Comparison of ENCODE assay signal across 14 cellular contexts in genomic region chr5:157651011-157651611, GRCh38. TPM values are rescaled to one million over a fixed set of nuclear protein-coding genes. Genes with fewer than 3 reads are reported as not detected.
DNase-seq lines count a peak whose midpoint lies in the region; ATAC-seq, FAIRE-seq and TF ChIP-seq lines count a peak whose summit lies in the region.
"Had no signal": no experiment of that assay in that cellular context is flagged by ENCODE, and none has a peak within 500 bp of the region (broad histone marks: within the 10 kb centered on the region; RNA-seq: fewer than 3 reads in every experiment).

No MANE protein-coding gene starts in this region.

- no peaks in the 10 kb centered on the region for H3K4me1 ChIP-seq in breast epithelium
- no peaks in the 10 kb centered on the region for H3K4me1 ChIP-seq in GM12878 (ENCODE audit: control insufficient read depth, insufficient read depth, low read length)
- no peaks in the 10 kb centered on the region for H3K4me1 ChIP-seq in mesendoderm (ENCODE audit: control insufficient read depth, low read depth, low read length)
- H3K4me1 ChIP-seq in urinary bladder (ENCODE audit: insufficient read depth), result no peaks in the 10 kb centered on the region
- H3K4me1 ChIP-seq: colonic mucosa had no signal

- in situ Hi-C loops in GM12878 (cut with MboI), result no loop called here

- DNase-seq in breast epithelium (ENCODE audit: low spot score in 2 of 2) (no peak), MCF 10A (ENCODE audit: unreplicated experiment) (no peak), GM12878 (ENCODE audit: low read depth, low spot score) (no peak), mesendoderm (no peak), NCI-H187 (lab: John Stamatoyannopoulos, UW) (no peak), superior temporal gyrus (ENCODE audit: extremely low spot score) (no peak)
- DNase-seq: GOT3, OCI-M1 had no signal

- H4K5ac ChIP-seq in mesendoderm (ENCODE audit: low read length), result no peak overlapping the region

- no peak overlapping the region for H3K23ac ChIP-seq in mesendoderm (ENCODE audit: low read length)

- no peak for TF ChIP-seq EP300 in GM12878 (IDR thresholded peaks at IDR 0.05; ENCODE audit: borderline replicate concordance in 1 of 2, control insufficient read depth in 1 of 2, low read depth in 2 of 2, low read length in 2 of 2)

- H3K9ac ChIP-seq in GM12878 (ENCODE audit: control insufficient read depth, insufficient read depth, low read length) (no peak overlapping the region), mesendoderm (ENCODE audit: low read length) (no peak overlapping the region)
- H3K9ac ChIP-seq: BLaER1 treated with 17β-estradiol and CSF1 and Interleukin-3, amounts not matched to agents 10 nM and 100 nM had no signal

- intact Hi-C loops in breast epithelium (cut with DNase I; ENCODE audit: low total_unique reads), result no loop called here
- intact Hi-C loops in MCF 10A (cut with micrococcal nuclease), result no loop called here
- intact Hi-C loops in GM12878 (cut with micrococcal nuclease; ENCODE audit: unreplicated experiment), result loop anchor here (5.0 kb wide), 1 partner anchor 79 kb away; no protein-coding TSS in a partner anchor

- ATAC-seq in GM12878, result no peak
- ATAC-seq in GM21526 (IDR thresholded peaks at IDR 0.05; ENCODE audit: low FRiP score, unreplicated experiment), result no peak
- ATAC-seq: K562 had no signal

- TF ChIP-seq RAD21 in GM12878 (IDR thresholded peaks at IDR 0.05; ENCODE audit: insufficient read depth, low read depth, low read length), result no peak

- no peak overlapping the region for H3K4ac ChIP-seq in mesendoderm (ENCODE audit: low read depth, low read length)

- RAD21 ChIA-PET in GM12878 (lab: Charles Lee; ENCODE audit: unreplicated experiment), result interaction anchor here (1.1 to 1.2 kb wide), 2 partner anchors 46 to 80 kb away, joined by 3 to 5 read pairs; no protein-coding TSS in a partner anchor

- 88% methylated on average over 31 of the region's 33 CpGs for WGBS in GM12878 (ENCODE audit: insufficient coverage, insufficient replicate concordance, low lambda C conversion rate, missing lambda C conversion rate)
- WGBS in mesendoderm (ENCODE audit: extremely low coverage, insufficient coverage, low lambda C conversion rate), result no CpG with 5 or more reads among the region's 33 CpGs
- 75% methylated on average over 33 of the region's 33 CpGs for WGBS in urinary bladder

- no peak overlapping the region for H3K4me3 Mint-ChIP-seq in MCF 10A (ENCODE audit: unreplicated experiment)

- TF ChIP-seq CTCF in breast epithelium (IDR thresholded peaks at IDR 0.05) (no peak), MCF 10A (IDR thresholded peaks at IDR 0.05; ENCODE audit: unreplicated experiment) (no peak), GM12878 (IDR thresholded peaks at IDR 0.05 in 2 of 3, conservative IDR thresholded peaks at IDR 0.05 in 1 of 3; ENCODE audit: control insufficient read depth in 2 of 3, extremely low read depth in 1 of 3, insufficient read depth in 1 of 3, low read depth in 3 of 3, low read length in 3 of 3) (no peak)

- H3K36me3 ChIP-seq in breast epithelium (no peaks in the 10 kb centered on the region), GM12878 (ENCODE audit: control insufficient read depth in 2 of 2, insufficient read depth in 2 of 2, low read length in 1 of 2) (no peaks in the 10 kb centered on the region), mesendoderm (ENCODE audit: control insufficient read depth, insufficient read depth, low read length) (no peaks in the 10 kb centered on the region), urinary bladder (ENCODE audit: insufficient read depth) (no peaks in the 10 kb centered on the region)
- H3K36me3 ChIP-seq: colonic mucosa had no signal

- no peak overlapping the region for H4K8ac ChIP-seq in mesendoderm (ENCODE audit: low read depth, low read length)

- no peak overlapping the region for H3K18ac ChIP-seq in mesendoderm (ENCODE audit: low read length)

- no peak overlapping the region for H3K27ac Mint-ChIP-seq in MCF 10A (ENCODE audit: low read depth, unreplicated experiment)

- no peak overlapping the region for H3K4me2 ChIP-seq in GM12878 (ENCODE audit: control insufficient read depth, insufficient read depth)
- H3K4me2 ChIP-seq in mesendoderm (ENCODE audit: low read length), result no peak overlapping the region
- H3K4me2 ChIP-seq: BLaER1 treated with 17β-estradiol and CSF1 and Interleukin-3, amounts not matched to agents 10 nM and 100 nM had no signal

- H3K27ac ChIP-seq in breast epithelium, result no peak overlapping the region
- H3K27ac ChIP-seq in GM12878 (ENCODE audit: control insufficient read depth, insufficient read depth), result no peak overlapping the region
- no peak overlapping the region for H3K27ac ChIP-seq in mesendoderm (ENCODE audit: low read depth, low read length)
- no peak overlapping the region for H3K27ac ChIP-seq in urinary bladder (ENCODE audit: low read depth)
- H3K27ac ChIP-seq: BLaER1 treated with 17β-estradiol and CSF1 and Interleukin-3, amounts not matched to agents 10 nM and 100 nM; colonic mucosa had no signal

- H3K56ac ChIP-seq in mesendoderm (ENCODE audit: low read length), result peak overlapping the region; percentile 45

- H2BK15ac ChIP-seq in mesendoderm (replicated peaks; ENCODE audit: low read depth), result no peak overlapping the region

- no peak for TF ChIP-seq POLR2A in breast epithelium (IDR thresholded peaks at IDR 0.05)
- no peak for TF ChIP-seq POLR2A in GM12878 (IDR thresholded peaks at IDR 0.05; ENCODE audit: low read depth, low read length)

- H3K27me3 ChIP-seq in breast epithelium, result no peaks in the 10 kb centered on the region
- H3K27me3 ChIP-seq in GM12878 (replicated peaks in 1 of 2; ENCODE audit: control insufficient read depth in 2 of 2, insufficient read depth in 2 of 2, low read length in 1 of 2), result no peaks in the 10 kb centered on the region
- no peaks in the 10 kb centered on the region for H3K27me3 ChIP-seq in mesendoderm (ENCODE audit: insufficient read depth, low read length, poor library complexity)
- H3K27me3 ChIP-seq: BLaER1 treated with 17β-estradiol and CSF1 and Interleukin-3, amounts not matched to agents 10 nM and 100 nM; colonic mucosa had no signal

- no peaks in the 10 kb centered on the region for H3K27me3 Mint-ChIP-seq in MCF 10A (ENCODE audit: insufficient read depth, unreplicated experiment)

- no peak overlapping the region for H2BK120ac ChIP-seq in mesendoderm (ENCODE audit: low read depth, low read length)

- H3K9me3 Mint-ChIP-seq in MCF 10A (ENCODE audit: unreplicated experiment), result peaks cover 18% of the 10 kb centered on the region

- no peaks in the 10 kb centered on the region for H4K20me1 ChIP-seq in GM12878 (ENCODE audit: control insufficient read depth, insufficient read depth)
- H4K20me1 ChIP-seq: BLaER1 treated with 17β-estradiol and CSF1 and Interleukin-3, amounts not matched to agents 10 nM and 100 nM had no signal

- no peak overlapping the region for H2BK5ac ChIP-seq in mesendoderm (ENCODE audit: low read length)

- no peaks in the 10 kb centered on the region for H3K79me1 ChIP-seq in mesendoderm (ENCODE audit: low read length)

- CTCF ChIA-PET in MCF 10A (lab: Yijun Ruan, JAX), result no interaction called here
- CTCF ChIA-PET in GM12878 (lab: Yijun Ruan, JAX), result interaction anchor here (0.9 to 1.6 kb wide), 5 partner anchors 54 to 181 kb away, joined by 3 to 6 read pairs (median 3); partner anchors contain the start of genes LSM11 and THG1L

- peaks cover 0 to 3% of the 10 kb centered on the region in 2 donors for H3K9me3 ChIP-seq in breast epithelium
- H3K9me3 ChIP-seq in GM12878 (replicated peaks; ENCODE audit: control insufficient read depth, insufficient read depth, low read length), result peaks cover 9% of the 10 kb centered on the region; the same call in 2 of the 3 replicates
- H3K9me3 ChIP-seq: colonic mucosa had no signal

- H3K4me1 Mint-ChIP-seq in MCF 10A (ENCODE audit: insufficient read depth, unreplicated experiment), result peaks cover 4% of the 10 kb centered on the region

- H3K36me3 Mint-ChIP-seq in MCF 10A (ENCODE audit: insufficient read depth, unreplicated experiment), result no peaks in the 10 kb centered on the region

- POLR2A ChIA-PET in MCF 10A (lab: Yijun Ruan, JAX), result interaction anchor here (0.5 to 0.6 kb wide), 2 partner anchors 91 to 104 kb away, joined by 3 read pairs; no protein-coding TSS in a partner anchor
- POLR2A ChIA-PET in GM12878 (lab: Charles Lee), result interaction anchor here (1.5 kb wide), 1 partner anchor 55 kb away, joined by 3 read pairs; no protein-coding TSS in a partner anchor

- H3K79me2 ChIP-seq in GM12878 (ENCODE audit: control insufficient read depth, insufficient read depth, low read length) (no peaks in the 10 kb centered on the region), mesendoderm (ENCODE audit: control insufficient read depth, insufficient read depth, low read length) (no peaks in the 10 kb centered on the region)

- peak overlapping the region; percentile 50; the same call in 1 of the 2 replicates for H2AFZ ChIP-seq in GM12878 (ENCODE audit: control insufficient read depth, low read depth, low read length)

- SMC1A ChIA-PET in GM12878 (lab: Charles Lee; ENCODE audit: uncharacterized antibody, unreplicated experiment), result interaction anchor here (0.6 to 2.8 kb wide), 5 partner anchors 8 to 201 kb away, joined by 3 to 9 read pairs (median 3); no protein-coding TSS in a partner anchor

- FAIRE-seq in GM12878 (lab: Jason Lieb, UNC), result no peak
- FAIRE-seq: K562 had no signal

- BruUV-seq in MCF 10A (replicated peaks; lab: Mats Ljungman, UMichigan) (no TSS peak), GM12878 (replicated peaks; lab: Mats Ljungman, UMichigan) (no TSS peak)

- no peak overlapping the region for H2AK5ac ChIP-seq in mesendoderm (ENCODE audit: low read length)

- H3K4me3 ChIP-seq in breast epithelium (peak overlapping the region; percentile 30 to 69 (median 46)), GM12878 (no peak overlapping the region), mesendoderm (ENCODE audit: low read length) (no peak overlapping the region), urinary bladder (ENCODE audit: low read depth, low read length) (peak overlapping the region; percentile 45)
- H3K4me3 ChIP-seq: K562 had no signal

RNA-seq across cellular contexts. Expression of gene SOX30, which starts 1.1 kb away (rescaled TPM):
- total RNA-seq in breast epithelium, result under 1 TPM in 1 of 3 donors, not detected in 2; 0.16 TPM
- 0.15 TPM in 1 of 2 replicates, not detected in the other for total RNA-seq in MCF 10A (2022)
- total RNA-seq in GM12878 (2013; cell fraction: nucleolus; rRNA removed), result 0.17 and 0.31 TPM in 2 replicates
- total RNA-seq in GM12878 (2014; rRNA removed), result 0.11 TPM in 1 of 2 replicates, not detected in the other
- 0.09 TPM in 1 of 2 replicates, not detected in the other for total RNA-seq in GM12878 (2014; rRNA removed; fragmentation: Illumina TruSeq; extraction: Trizol)
- total RNA-seq in GM12878 (2021), result 0.11 and 0.13 TPM in 2 replicates
- not detected for polyA plus RNA-seq in GM12878 (2011; ENCODE audit: low read depth)
- 0.06 and 0.11 TPM in 2 replicates for polyA plus RNA-seq in GM12878 (2011; rRNA removed)
- 0.07 TPM in 2 replicates for polyA plus RNA-seq in GM12878 (2011; cell fraction: cytosol; rRNA removed)
- polyA plus RNA-seq in GM12878 (2011; cell fraction: nucleus; rRNA removed), result not detected in 2 replicates
- polyA plus RNA-seq in GM12878 (2012), result 0.04 and 0.07 TPM in 2 replicates
- polyA plus RNA-seq in GM12878 (2014; fragmentation: Illumina TruSeq; extraction: Trizol), result 0.10 TPM in 1 of 2 replicates, not detected in the other
- polyA plus RNA-seq in GM12878 (2014; fragmentation: Nextera tagmentation; extraction: Ambion mirVana), result under 1 TPM; 0.06 to 0.07 TPM
- polyA plus RNA-seq in GM12878 (2014; rRNA removed), result 0.08 TPM in 1 of 2 replicates, not detected in the other
- under 1 TPM; 0.09 to 0.32 TPM for polyA plus RNA-seq in GM12878 (2016; fragmentation: Nextera tagmentation; extraction: Ambion mirVana)
- polyA minus RNA-seq in GM12878 (2011; rRNA and poly(A)+ RNA removed), result 0.22 and 0.26 TPM in 2 replicates
- polyA minus RNA-seq in GM12878 (2011; cell fraction: cytosol; rRNA and poly(A)+ RNA removed), result not detected in 2 replicates
- polyA minus RNA-seq in GM12878 (2011; cell fraction: nucleus; rRNA and poly(A)+ RNA removed), result 0.12 TPM in 1 of 2 replicates, not detected in the other
- 0.29 TPM for polyA plus RNA-seq in mesendoderm (2013, experiment 1 of 2)
- polyA plus RNA-seq in mesendoderm (2013, experiment 2 of 2), result 0.38 TPM
- not detected for total RNA-seq in urinary bladder
- polyA plus RNA-seq in urinary bladder, result 0.33 TPM
- total RNA-seq: K562 had no signal
- polyA plus RNA-seq: K562 had no signal

RNA-seq across cellular contexts. Expression of gene C5orf52, which starts 20.2 kb away (rescaled TPM):
- total RNA-seq in breast epithelium (not detected), MCF 10A (2022) (not detected in 2 replicates), GM12878 (2014; rRNA removed) (not detected in 2 replicates), GM12878 (2014; rRNA removed; fragmentation: Illumina TruSeq; extraction: Trizol) (not detected in 2 replicates), GM12878 (2021) (not detected in 2 replicates), urinary bladder (not detected)
- total RNA-seq in GM12878 (2013; cell fraction: nucleolus; rRNA removed), result not detected in 2 replicates
- not detected for polyA plus RNA-seq in GM12878 (2011; ENCODE audit: low read depth)
- polyA plus RNA-seq in GM12878 (2011; rRNA removed) (not detected in 2 replicates), GM12878 (2014; fragmentation: Illumina TruSeq; extraction: Trizol) (not detected in 2 replicates), GM12878 (2014; fragmentation: Nextera tagmentation; extraction: Ambion mirVana) (not detected), GM12878 (2014; rRNA removed) (not detected in 2 replicates), GM12878 (2016; fragmentation: Nextera tagmentation; extraction: Ambion mirVana) (not detected), urinary bladder (not detected)
- not detected in 2 replicates for polyA plus RNA-seq in GM12878 (2011; cell fraction: cytosol; rRNA removed)
- not detected in 2 replicates for polyA plus RNA-seq in GM12878 (2011; cell fraction: nucleus; rRNA removed)
- not detected in 2 replicates for polyA plus RNA-seq in GM12878 (2012)
- not detected in 2 replicates for polyA minus RNA-seq in GM12878 (2011; rRNA and poly(A)+ RNA removed)
- not detected in 2 replicates for polyA minus RNA-seq in GM12878 (2011; cell fraction: cytosol; rRNA and poly(A)+ RNA removed)
- polyA minus RNA-seq in GM12878 (2011; cell fraction: nucleus; rRNA and poly(A)+ RNA removed), result not detected in 2 replicates
- not detected for polyA plus RNA-seq in mesendoderm (2013, experiment 1 of 2)
- not detected for polyA plus RNA-seq in mesendoderm (2013, experiment 2 of 2)
- total RNA-seq: K562, myocyte had no signal
- polyA plus RNA-seq: K562 had no signal

Comparison
In these comparisons a context has a peak if more than half of its experiments do, and no peak if none do; other contexts are left out.
1. H3K4me3 ChIP-seq: peak in breast epithelium (3 of 3) and urinary bladder (single experiment); none in GM12878 (single experiment) and mesendoderm (single experiment).